Comparison of ENCODE assay signal across 20 cellular contexts in genomic region chr3:18247776-18248310, GRCh38.
"Had no signal": no experiment of that assay in that cellular context is flagged by ENCODE, and none has a peak within 500 bp of the region (broad histone marks: within the 10 kb centered on the region; RNA-seq: fewer than 3 reads in every experiment).

No MANE protein-coding gene starts in this region.

- ATAC-seq: mucosa of descending colon; naive thymus-derived CD8-positive, alpha-beta T cell; pancreas; right lobe of liver; stimulated activated memory B cell treated with anti-CD40 and anti-IgM and Interleukin-4, amounts not matched to agents 10 μg/mL and 1 μg/mL and 100 μg/mL, for 72 hours; stimulated activated naive CD8-positive, alpha-beta T cell treated with anti-CD3 and anti-CD28 coated beads, Interleukin-15, amount 100 ng/mL, for 72 hours had no signal

- H3K4me3 ChIP-seq: coronary artery, hepatocyte, mucosa of descending colon, pancreas, prostate gland, right lobe of liver, thoracic aorta, transverse colon had no signal

- H3K36me3 ChIP-seq: pancreas, prostate gland, right lobe of liver, thoracic aorta, transverse colon had no signal

- H3K27ac Mint-ChIP-seq: naive thymus-derived CD8-positive, alpha-beta T cell; stimulated activated memory B cell treated with anti-CD40 and anti-IgM and Interleukin-4, amounts not matched to agents 10 μg/mL and 1 μg/mL and 100 μg/mL, for 72 hours; stimulated activated naive CD8-positive, alpha-beta T cell treated with anti-CD3 and anti-CD28 coated beads, Interleukin-15, amount 100 ng/mL, for 72 hours had no signal

- H3K4me2 ChIP-seq: hepatocyte had no signal

- H3K27me3 ChIP-seq: hepatocyte, pancreas, right lobe of liver, transverse colon had no signal

- H3K27ac ChIP-seq: coronary artery, hepatocyte, pancreas, prostate gland, right lobe of liver, thoracic aorta, transverse colon had no signal

- H2AFZ ChIP-seq: hepatocyte had no signal

- H3K4me3 Mint-ChIP-seq: endodermal cell; naive thymus-derived CD8-positive, alpha-beta T cell; stimulated activated memory B cell treated with anti-CD40 and anti-IgM and Interleukin-4, amounts not matched to agents 10 μg/mL and 1 μg/mL and 100 μg/mL, for 72 hours; stimulated activated naive CD8-positive, alpha-beta T cell treated with anti-CD3 and anti-CD28 coated beads, Interleukin-15, amount 100 ng/mL, for 72 hours had no signal

- DNase-seq: effector CD4-positive, alpha-beta T cell; endodermal cell; erythroblast; foreskin melanocyte; head of caudate nucleus; kidney glomerular epithelial cell; mucosa of descending colon; naive thymus-derived CD8-positive, alpha-beta T cell; occipital lobe; pancreas; retina; right lobe of liver; stimulated activated CD4-positive, alpha-beta T cell treated with anti-CD3 and anti-CD28 coated beads, Interleukin-4, amount 100 ng/mL, for 24 hours; stimulated activated naive CD8-positive, alpha-beta T cell treated with anti-CD3 and anti-CD28 coated beads, Interleukin-15, amount 100 ng/mL, for 72 hours; transverse colon had no signal

- H3K9me3 ChIP-seq: mucosa of descending colon, pancreas, prostate gland, right lobe of liver, thoracic aorta, transverse colon had no signal

- H3K4me1 ChIP-seq: pancreas, prostate gland, right lobe of liver, transverse colon had no signal

- H3K9me3 Mint-ChIP-seq: endodermal cell; naive thymus-derived CD8-positive, alpha-beta T cell; stimulated activated memory B cell treated with anti-CD40 and anti-IgM and Interleukin-4, amounts not matched to agents 10 μg/mL and 1 μg/mL and 100 μg/mL, for 72 hours had no signal

- H3K79me2 ChIP-seq: hepatocyte had no signal

- H3K36me3 Mint-ChIP-seq: naive thymus-derived CD8-positive, alpha-beta T cell; stimulated activated memory B cell treated with anti-CD40 and anti-IgM and Interleukin-4, amounts not matched to agents 10 μg/mL and 1 μg/mL and 100 μg/mL, for 72 hours had no signal
